1 cellular context compared by ENCODE assay signal in genomic region chr1:116489231-116489697, GRCh38.
TF ChIP-seq lines count a peak whose summit lies in the region.

No MANE protein-coding gene starts in this region.

TF ChIP-seq in HCT116, 20 proteins besides CTCF, POLR2A, EP300 and RAD21 (continued from another document):
- TF ChIP-seq REST (IDR thresholded peaks at IDR 0.05; ENCODE audit: low read depth) (no peak), MAX (IDR thresholded peaks at IDR 0.05) (peak; percentile 90), ELF1 (IDR thresholded peaks at IDR 0.05; ENCODE audit: borderline replicate concordance, low read depth) (no peak; the same call in 1 of the 2 replicates), ZBTB33 (IDR thresholded peaks at IDR 0.05; ENCODE audit: extremely low read depth, insufficient replicate concordance, low read length) (no peak), JUND (IDR thresholded peaks at IDR 0.05) (peak; percentile 92), ZNF274 (IDR thresholded peaks at IDR 0.05; ENCODE audit: low read depth, low read length) (no peak), SRF (IDR thresholded peaks at IDR 0.05; ENCODE audit: low read depth) (no peak; the same call in 1 of the 2 replicates), ATF3 (IDR thresholded peaks at IDR 0.05) (no peak), TCF7L2 (IDR thresholded peaks at IDR 0.05; ENCODE audit: borderline replicate concordance, extremely low read depth, insufficient read depth, insufficient read length) (no peak), EZH2 (IDR thresholded peaks at IDR 0.05) (no peak), SIN3A (IDR thresholded peaks at IDR 0.05; ENCODE audit: low read depth) (peak; percentile 57), EZH2phosphoT487 (IDR thresholded peaks at IDR 0.05; ENCODE audit: borderline replicate concordance) (no peak), YY1 (IDR thresholded peaks at IDR 0.05; ENCODE audit: extremely low read depth, insufficient replicate concordance, low read depth, low read length) (no peak), CBX3 (IDR thresholded peaks at IDR 0.05; ENCODE audit: low read depth) (peak; percentile 76; the same call in 1 of the 2 replicates), EGR1 (IDR thresholded peaks at IDR 0.05; ENCODE audit: low read depth) (peak; percentile 72), POLR2AphosphoS5 (IDR thresholded peaks at IDR 0.05; ENCODE audit: low read depth, low read length) (peak; percentile 60)
